In the genomic region with DNA sequence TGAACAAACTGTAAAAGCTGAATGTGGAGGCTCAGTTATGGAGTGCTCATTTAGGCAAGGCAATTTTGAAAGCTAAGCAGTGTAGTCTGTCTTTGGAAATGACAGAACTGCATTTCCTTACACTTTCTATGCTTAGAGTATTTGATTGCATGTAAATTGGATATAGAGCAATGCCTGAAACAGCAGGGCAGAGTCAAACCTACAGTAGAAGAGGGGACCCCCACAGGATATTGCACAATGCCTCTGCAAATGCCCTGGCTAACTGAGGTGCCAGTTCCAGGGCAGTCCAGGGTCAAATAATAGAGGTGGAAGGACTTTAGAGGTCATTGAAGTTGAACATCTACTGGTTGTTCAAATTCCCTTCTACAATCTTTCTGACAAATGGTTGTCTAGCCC, we compare ENCODE assay signal across 17 cellular contexts.
"Had no signal": no experiment of that assay in that cellular context is flagged by ENCODE, and none has a peak within 500 bp of the region (broad histone marks: within the 10 kb centered on the region; RNA-seq: fewer than 3 reads in every experiment).

No MANE protein-coding gene starts in this region.

- H3K27ac ChIP-seq: breast epithelium, gastroesophageal sphincter, hepatocyte, left ventricle myocardium inferior, ovary, thyroid gland had no signal

- H3K27me3 ChIP-seq: ovary, thyroid gland had no signal

- H3K9me3 Mint-ChIP-seq: activated CD4-positive, alpha-beta T cell treated with anti-CD3 and anti-CD28 coated beads, Interleukin-2, amount 10 ng/mL, durations not matched to agents 7 days and 5 days; activated T-cell treated with anti-CD3 and anti-CD28 coated beads, Interleukin-2, amount 50 U/mL, for 72 hours; dendritic cell treated with granulocyte-macrophage colony-stimulating factor and Interleukin-4, amounts not matched to agents 40 ng/mL and 50 ng/mL, for 4 days; natural killer cell; stimulated activated memory B cell treated with anti-CD40 and anti-IgM and Interleukin-4, amounts not matched to agents 10 μg/mL and 1 μg/mL and 100 μg/mL, for 72 hours; T-helper 2 cell treated with Interferon-gamma antibody and Interleukin-4, amounts not matched to agents 5 μg/mL and 100 μg/mL, for 36 hours had no signal

- H3K79me2 ChIP-seq: hepatocyte had no signal

- H3K4me3 ChIP-seq: gastroesophageal sphincter, hepatocyte, ovary, thyroid gland had no signal

- H3K4me3 Mint-ChIP-seq: activated CD4-positive, alpha-beta T cell treated with anti-CD3 and anti-CD28 coated beads, Interleukin-2, amount 10 ng/mL, durations not matched to agents 7 days and 5 days; dendritic cell treated with granulocyte-macrophage colony-stimulating factor and Interleukin-4, amounts not matched to agents 40 ng/mL and 50 ng/mL, for 4 days; natural killer cell; stimulated activated memory B cell treated with anti-CD40 and anti-IgM and Interleukin-4, amounts not matched to agents 10 μg/mL and 1 μg/mL and 100 μg/mL, for 72 hours had no signal

- ATAC-seq: activated T-cell treated with anti-CD3 and anti-CD28 coated beads, Interleukin-2, amount 50 U/mL, for 72 hours; gastroesophageal sphincter; natural killer cell; stimulated activated memory B cell treated with anti-CD40 and anti-IgM and Interleukin-4, amounts not matched to agents 10 μg/mL and 1 μg/mL and 100 μg/mL, for 72 hours had no signal

- H3K9me3 ChIP-seq: breast epithelium, gastroesophageal sphincter, left ventricle myocardium inferior, ovary, thyroid gland had no signal

- DNase-seq: activated CD4-positive, alpha-beta T cell treated with anti-CD3 and anti-CD28 coated beads, Interleukin-2, amount 10 ng/mL, durations not matched to agents 7 days and 5 days; activated CD8-positive, alpha-beta memory T cell treated with anti-CD3 and anti-CD28 coated beads, Interleukin-2, amount 50 U/mL, for 48 hours; activated gamma-delta T cell treated with Interleukin-2 at 50 U/mL for 16 hours; activated T-cell treated with anti-CD3 and anti-CD28 coated beads, Interleukin-2, amount 50 U/mL, for 72 hours; erythroblast; kidney; left ventricle myocardium inferior; natural killer cell; ovary; thyroid gland had no signal

- H3K36me3 ChIP-seq: breast epithelium, gastroesophageal sphincter, left ventricle myocardium inferior, ovary, thyroid gland had no signal

- H3K27ac Mint-ChIP-seq: activated CD4-positive, alpha-beta T cell treated with anti-CD3 and anti-CD28 coated beads, Interleukin-2, amount 10 ng/mL, durations not matched to agents 7 days and 5 days; activated naive CD8-positive, alpha-beta T cell; activated T-cell treated with anti-CD3 and anti-CD28 coated beads, Interleukin-2, amount 50 U/mL, for 72 hours; dendritic cell treated with granulocyte-macrophage colony-stimulating factor and Interleukin-4, amounts not matched to agents 40 ng/mL and 50 ng/mL, for 4 days; natural killer cell; stimulated activated memory B cell treated with anti-CD40 and anti-IgM and Interleukin-4, amounts not matched to agents 10 μg/mL and 1 μg/mL and 100 μg/mL, for 72 hours; T-helper 2 cell treated with Interferon-gamma antibody and Interleukin-4, amounts not matched to agents 5 μg/mL and 100 μg/mL, for 36 hours had no signal

- H2AFZ ChIP-seq: hepatocyte had no signal

- H3K4me1 ChIP-seq: breast epithelium had no signal

- H3K36me3 Mint-ChIP-seq: activated naive CD8-positive, alpha-beta T cell; stimulated activated memory B cell treated with anti-CD40 and anti-IgM and Interleukin-4, amounts not matched to agents 10 μg/mL and 1 μg/mL and 100 μg/mL, for 72 hours had no signal
